Comparison of ENCODE assay signal across 1 cellular context in the genomic region with DNA sequence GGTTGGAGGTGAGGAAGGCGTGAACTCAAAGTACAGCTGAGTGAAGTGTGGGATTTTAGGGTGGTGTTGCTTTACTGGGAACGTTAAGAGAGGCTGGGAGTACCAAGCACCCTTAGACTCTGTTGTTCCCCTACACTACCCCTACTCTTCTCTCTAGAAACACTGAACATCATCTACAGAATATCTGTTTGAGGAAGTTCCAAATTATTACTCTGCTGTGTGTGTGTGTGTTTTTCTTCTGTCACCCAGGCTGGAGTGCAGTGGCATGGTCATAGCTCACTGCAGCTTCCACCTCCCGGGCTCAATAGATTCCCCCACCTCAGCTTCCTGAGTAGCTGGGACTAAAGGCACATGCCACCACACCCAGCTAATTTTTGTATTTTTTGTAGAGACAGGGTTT.
TF ChIP-seq lines count a peak whose summit lies in the region.

No MANE protein-coding gene starts in this region.

TF ChIP-seq in GM12878, 131 proteins besides CTCF, POLR2A, EP300 and RAD21:
- TF ChIP-seq SREBF1 (IDR thresholded peaks at IDR 0.05; ENCODE audit: low read length), result no peak
- no peak for TF ChIP-seq ETV6 (conservative IDR thresholded peaks at IDR 0.05 in 1 of 2, IDR thresholded peaks at IDR 0.05 in 1 of 2; ENCODE audit: borderline replicate concordance in 1 of 2, low read depth in 1 of 2)
- no peak for TF ChIP-seq ZNF24 (IDR thresholded peaks at IDR 0.05)
- TF ChIP-seq, protein P1, sequence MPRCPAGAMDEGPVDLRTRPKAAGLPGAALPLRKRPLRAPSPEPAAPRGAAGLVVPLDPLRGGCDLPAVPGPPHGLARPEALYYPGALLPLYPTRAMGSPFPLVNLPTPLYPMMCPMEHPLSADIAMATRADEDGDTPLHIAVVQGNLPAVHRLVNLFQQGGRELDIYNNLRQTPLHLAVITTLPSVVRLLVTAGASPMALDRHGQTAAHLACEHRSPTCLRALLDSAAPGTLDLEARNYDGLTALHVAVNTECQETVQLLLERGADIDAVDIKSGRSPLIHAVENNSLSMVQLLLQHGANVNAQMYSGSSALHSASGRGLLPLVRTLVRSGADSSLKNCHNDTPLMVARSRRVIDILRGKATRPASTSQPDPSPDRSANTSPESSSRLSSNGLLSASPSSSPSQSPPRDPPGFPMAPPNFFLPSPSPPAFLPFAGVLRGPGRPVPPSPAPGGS (IDR thresholded peaks at IDR 0.05; ENCODE audit: borderline replicate concordance, insufficient read depth, low read depth, low read length, poor library complexity, severe bottlenecking), result no peak
- TF ChIP-seq HDAC6 (IDR thresholded peaks at IDR 0.05; ENCODE audit: unreplicated experiment), result no peak
- TF ChIP-seq DPF2 (IDR thresholded peaks at IDR 0.05), result no peak
- no peak for TF ChIP-seq CHD2 (IDR thresholded peaks at IDR 0.05; ENCODE audit: borderline replicate concordance, low read depth, low read length)
- TF ChIP-seq WRNIP1 (IDR thresholded peaks at IDR 0.05; ENCODE audit: borderline replicate concordance, low read depth, low read length), result no peak
- no peak for TF ChIP-seq ZBTB33 (IDR thresholded peaks at IDR 0.05)
- no peak for TF ChIP-seq CBFB (IDR thresholded peaks at IDR 0.05; ENCODE audit: low read depth)
TF ChIP-seq in GM12878: peak in this region for 0.
